Comparison of ENCODE assay signal across 8 cellular contexts in the genomic region with DNA sequence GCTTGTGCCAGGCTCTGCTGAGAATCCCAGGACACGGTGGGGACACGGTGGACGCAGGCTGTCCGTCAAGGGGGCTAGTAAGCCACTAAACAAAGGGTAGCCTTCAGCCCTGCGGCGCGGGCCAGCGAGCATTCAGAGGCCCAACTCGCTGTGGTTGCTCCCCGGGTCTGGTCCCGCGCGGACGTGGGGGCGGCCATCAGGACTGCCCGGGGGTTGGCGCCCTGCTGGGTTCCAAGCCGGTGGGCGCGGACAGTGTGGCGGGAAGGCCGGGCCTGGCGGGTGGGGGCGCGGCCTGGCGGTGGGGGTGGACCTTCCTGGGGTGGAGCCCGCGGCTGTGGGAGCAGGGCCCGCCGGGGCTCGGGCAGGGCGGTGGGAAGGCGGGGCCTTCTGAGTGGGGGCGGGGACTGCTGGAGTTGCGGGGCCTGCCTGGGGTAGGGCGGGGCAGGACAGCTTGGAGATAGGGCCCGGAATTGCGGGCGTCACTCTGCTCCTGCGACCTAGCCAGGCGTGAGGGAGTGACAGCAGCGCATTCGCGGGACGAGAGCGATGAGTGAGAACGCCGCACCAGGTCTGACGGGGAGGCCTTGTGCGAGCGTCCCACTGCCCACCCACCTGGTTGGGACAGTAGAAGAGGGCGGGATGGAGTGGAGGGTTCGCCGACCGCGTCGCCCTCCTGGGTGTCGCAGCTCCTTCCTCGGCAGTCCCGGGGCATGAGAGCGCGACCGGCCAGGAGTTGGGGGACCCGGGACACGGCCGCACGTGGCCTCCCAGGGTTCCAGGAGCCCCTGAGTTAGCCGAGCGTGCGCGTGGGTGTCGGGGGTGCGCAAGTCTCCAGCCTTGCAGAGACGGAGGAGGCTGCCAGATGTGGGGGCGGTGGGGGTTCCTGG. TPM values are rescaled to one million over a fixed set of nuclear protein-coding genes. Genes with fewer than 3 reads are reported as not detected.
DNase-seq lines count a peak whose midpoint lies in the region; ATAC-seq and TF ChIP-seq lines count a peak whose summit lies in the region.

A gene with protein sequence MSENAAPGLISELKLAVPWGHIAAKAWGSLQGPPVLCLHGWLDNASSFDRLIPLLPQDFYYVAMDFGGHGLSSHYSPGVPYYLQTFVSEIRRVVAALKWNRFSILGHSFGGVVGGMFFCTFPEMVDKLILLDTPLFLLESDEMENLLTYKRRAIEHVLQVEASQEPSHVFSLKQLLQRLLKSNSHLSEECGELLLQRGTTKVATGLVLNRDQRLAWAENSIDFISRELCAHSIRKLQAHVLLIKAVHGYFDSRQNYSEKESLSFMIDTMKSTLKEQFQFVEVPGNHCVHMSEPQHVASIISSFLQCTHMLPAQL (plus strand): TSS at position 482 of the 887 bp plus-strand sequence. CDS start 65 bp downstream, at position 547.

- H3K4me1 Mint-ChIP-seq in neural crest cell = peaks cover 11% of the 10 kb centered on the region
- peaks cover 30% of the 10 kb centered on the region for H3K4me1 Mint-ChIP-seq in stimulated activated naive CD8-positive, alpha-beta T cell treated with anti-CD3 and anti-CD28 coated beads, Interleukin-15, Interleukin-2, amounts not matched to agents 100 ng/mL and 50 ng/mL, for 24 hours (ENCODE audit: low read depth)

- H3K36me3 ChIP-seq in RWPE2 (ENCODE audit: low read depth) = no peaks in the 10 kb centered on the region

- no peaks in the 10 kb centered on the region for H3K9me3 ChIP-seq in RWPE2 (ENCODE audit: severe bottlenecking)

- peak within 1 kb of the TSS; percentile 30 for H3K4me3 ChIP-seq in RWPE2 (ENCODE audit: severe bottlenecking)
- H3K4me3 ChIP-seq in foreskin fibroblast (ENCODE audit: low read depth in 1 of 2, low read length in 2 of 2) = peak within 1 kb of the TSS; percentile 58 to 75

- no peaks in the 10 kb centered on the region for H3K27me3 ChIP-seq in RWPE2 (ENCODE audit: insufficient read depth, poor library complexity, severe bottlenecking)

- H3K27me3 Mint-ChIP-seq in neural crest cell (ENCODE audit: low read depth) = peaks cover 18% of the 10 kb centered on the region
- no peaks in the 10 kb centered on the region for H3K27me3 Mint-ChIP-seq in stimulated activated naive CD8-positive, alpha-beta T cell treated with anti-CD3 and anti-CD28 coated beads, Interleukin-15, Interleukin-2, amounts not matched to agents 100 ng/mL and 50 ng/mL, for 24 hours

- no peak within 1 kb of the TSS for H3K27ac ChIP-seq in RWPE2 (ENCODE audit: poor library complexity, severe bottlenecking)

- H3K9me3 Mint-ChIP-seq in neural crest cell = peaks cover 4% of the 10 kb centered on the region
- H3K9me3 Mint-ChIP-seq in stimulated activated naive CD8-positive, alpha-beta T cell treated with anti-CD3 and anti-CD28 coated beads, Interleukin-15, Interleukin-2, amounts not matched to agents 100 ng/mL and 50 ng/mL, for 24 hours = no peaks in the 10 kb centered on the region

- peak within 1 kb of the TSS; percentile 88 for H3K27ac Mint-ChIP-seq in neural crest cell (ENCODE audit: unreplicated experiment)
- H3K27ac Mint-ChIP-seq in stimulated activated naive CD8-positive, alpha-beta T cell treated with anti-CD3 and anti-CD28 coated beads, Interleukin-15, Interleukin-2, amounts not matched to agents 100 ng/mL and 50 ng/mL, for 24 hours = peak within 1 kb of the TSS; percentile 58

- no peaks in the 10 kb centered on the region for H3K36me3 Mint-ChIP-seq in neural crest cell (ENCODE audit: low read depth)
- no peaks in the 10 kb centered on the region for H3K36me3 Mint-ChIP-seq in stimulated activated naive CD8-positive, alpha-beta T cell treated with anti-CD3 and anti-CD28 coated beads, Interleukin-15, Interleukin-2, amounts not matched to agents 100 ng/mL and 50 ng/mL, for 24 hours (ENCODE audit: low read depth)

- TF ChIP-seq CTCF in RWPE2 (IDR thresholded peaks at IDR 0.05; ENCODE audit: poor library complexity, severe bottlenecking) (no peak), foreskin fibroblast (IDR thresholded peaks at IDR 0.05; ENCODE audit: low read depth, low read length) (no peak), neural crest cell (conservative IDR thresholded peaks at IDR 0.05) (no peak)

- peak within 1 kb of the TSS; percentile 86 for H3K4me3 Mint-ChIP-seq in neural crest cell
- peak within 1 kb of the TSS; percentile 82 for H3K4me3 Mint-ChIP-seq in stimulated activated naive CD8-positive, alpha-beta T cell treated with anti-CD3 and anti-CD28 coated beads, Interleukin-15, Interleukin-2, amounts not matched to agents 100 ng/mL and 50 ng/mL, for 24 hours

- ATAC-seq in HG03457 (IDR thresholded peaks at IDR 0.05; ENCODE audit: unreplicated experiment) = peak; percentile 44
- ATAC-seq in RWPE2 (ENCODE audit: low read depth) = peak; percentile 85

- no peaks in the 10 kb centered on the region for H3K4me1 ChIP-seq in RWPE2 (ENCODE audit: insufficient read depth, poor library complexity, severe bottlenecking)

- peak; percentile 64 for DNase-seq in NCI-H2196 (lab: John Stamatoyannopoulos, UW; ENCODE audit: unreplicated experiment)
- DNase-seq in NCI-H2196 treated with DMSO at 0.1 percent for 48 hours (lab: John Stamatoyannopoulos, UW; ENCODE audit: unreplicated experiment) = no peak
- peak; percentile 79 for DNase-seq in RWPE2 (ENCODE audit: low spot score)
- peak; percentile 67 for DNase-seq in activated gamma-delta T cell (lab: John Stamatoyannopoulos, UW)
- DNase-seq in foreskin fibroblast = peak; percentile 83 to 95
- DNase-seq in neural crest cell (ENCODE audit: low read depth, low spot score) = peak; percentile 94

RNA-seq across cellular contexts. Expression of the gene that starts here (rescaled TPM):
- 0.36 and 0.63 TPM in 2 replicates for total RNA-seq in neural crest cell

Comparison
In these comparisons a context has a peak if more than half of its experiments do, and no peak if none do; other contexts are left out.
1. Peak in DNase-seq in neural crest cell; RNA of the gene not detected or under 1 TPM.